ENCODE assay signal across 8 cellular contexts in the genomic region with DNA sequence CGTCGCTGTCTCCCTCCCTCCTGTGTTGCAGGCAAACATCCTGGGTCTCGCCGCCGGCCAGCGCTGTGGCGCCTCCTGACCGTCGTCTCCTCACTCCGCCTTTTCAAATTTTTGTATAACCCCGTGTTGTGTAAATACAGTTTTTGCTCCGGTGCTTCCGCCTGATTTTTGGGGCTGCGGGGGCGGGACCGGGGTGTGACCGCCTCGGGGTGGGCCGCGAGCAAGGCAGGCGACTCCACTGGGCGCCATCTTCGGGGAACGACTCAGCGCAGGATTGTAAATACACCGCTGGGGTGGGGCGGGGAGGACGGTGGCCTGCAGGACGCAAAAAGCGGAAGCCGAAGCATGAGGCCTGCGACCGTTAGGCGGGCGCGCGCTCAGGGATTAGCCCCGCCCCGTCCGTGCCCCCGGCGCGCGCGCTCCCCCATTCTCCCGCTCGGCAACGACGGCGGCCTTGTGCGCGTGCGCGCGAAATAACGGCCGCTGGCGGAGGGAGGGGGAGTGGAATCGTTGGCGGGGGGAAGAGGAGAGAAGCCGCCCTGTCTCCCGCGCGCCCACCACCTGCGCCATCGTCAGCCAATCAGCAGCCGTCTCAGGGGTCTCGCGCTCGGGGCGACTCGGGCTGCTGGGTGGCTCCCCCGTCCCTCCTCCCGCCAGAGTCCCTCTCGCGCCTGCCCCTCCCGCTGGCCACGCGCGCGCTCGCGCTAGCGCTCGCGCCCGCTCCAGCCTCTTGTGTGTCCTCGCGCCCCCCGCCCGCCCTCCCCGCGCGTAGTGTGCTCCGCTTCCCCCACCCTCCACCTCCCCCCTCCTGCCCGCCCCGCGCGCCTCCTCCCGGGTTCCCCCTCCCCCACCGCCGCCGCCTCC. TPM values are rescaled to one million over a fixed set of nuclear protein-coding genes. Genes with fewer than 3 reads are reported as not detected.
DNase-seq lines count a peak whose midpoint lies in the region; ATAC-seq and TF ChIP-seq lines count a peak whose summit lies in the region.

No MANE protein-coding gene starts in this region.

- DNase-seq in ACHN (peak; percentile 98), NCI-H2196 (lab: John Stamatoyannopoulos, UW; ENCODE audit: unreplicated experiment) (peak; percentile 99), WERI-Rb-1 (peak; percentile 98), breast epithelium (ENCODE audit: low spot score in 2 of 2) (peak; percentile 97 to 98)

- H3K36me3 ChIP-seq in WERI-Rb-1 (peaks cover 75% of the 10 kb centered on the region), breast epithelium (no peaks in the 10 kb centered on the region), skeletal muscle satellite cell (ENCODE audit: insufficient read depth, low read length) (peaks cover 41% of the 10 kb centered on the region)

- peak overlapping the region; percentile 89 for H3K9ac ChIP-seq in skeletal muscle satellite cell (ENCODE audit: low read depth, low read length)

- ATAC-seq in GM18868 (IDR thresholded peaks at IDR 0.05; ENCODE audit: unreplicated experiment), result peak; percentile 55
- peak; percentile 44 for ATAC-seq in HG03097 (IDR thresholded peaks at IDR 0.05; ENCODE audit: low FRiP score, unreplicated experiment)

- H3K27me3 ChIP-seq in WERI-Rb-1 (ENCODE audit: insufficient read depth, low read depth, severe bottlenecking), result no peaks in the 10 kb centered on the region
- H3K27me3 ChIP-seq in breast epithelium, result no peaks in the 10 kb centered on the region
- H3K27me3 ChIP-seq in skeletal muscle satellite cell (ENCODE audit: control insufficient read depth, insufficient read depth, low read length), result no peaks in the 10 kb centered on the region

- TF ChIP-seq CTCF in WERI-Rb-1 (IDR thresholded peaks at IDR 0.05; ENCODE audit: low read depth, low read length) (no peak), breast epithelium (IDR thresholded peaks at IDR 0.05) (peak in 2 of 3 donors; percentile 13 to 19)

- H3K4me2 ChIP-seq in skeletal muscle satellite cell (ENCODE audit: low read length), result peak overlapping the region; percentile 99

- H3K4me3 ChIP-seq in WERI-Rb-1 (ENCODE audit: low read depth, low read length), result peak overlapping the region; percentile 73
- H3K4me3 ChIP-seq in breast epithelium, result peak overlapping the region; percentile 83 to 84 (median 83)
- H3K4me3 ChIP-seq in iPS-18c (ENCODE audit: insufficient read depth, low read depth, low read length), result peak overlapping the region; percentile 73
- H3K4me3 ChIP-seq in skeletal muscle satellite cell (ENCODE audit: low read length), result peak overlapping the region; percentile 78

- H3K4me1 ChIP-seq in breast epithelium (peaks cover 6 to 27% of the 10 kb centered on the region in 2 donors), skeletal muscle satellite cell (ENCODE audit: control insufficient read depth, insufficient read depth, low read length) (peaks cover 39% of the 10 kb centered on the region)

- intact Hi-C loops in breast epithelium (cut with DNase I; ENCODE audit: low total_unique reads), result loop anchor here (10.0 kb wide), 1 partner anchor 59 kb away; a partner anchor contains a TSS

- in situ Hi-C loops in ACHN (cut with HindIII; ENCODE audit: low pct_ligation_motif_present, low pct_unique_long_range_greater_than_20kb, low sequenced_read_pairs), result no loop called here

- peak; percentile 93 for TF ChIP-seq POLR2A in breast epithelium (IDR thresholded peaks at IDR 0.05)

- H3K27ac ChIP-seq in WERI-Rb-1, result peak overlapping the region; percentile 94
- H3K27ac ChIP-seq in breast epithelium, result peak overlapping the region; percentile 98 to 99

- H3K9me3 ChIP-seq in WERI-Rb-1 (ENCODE audit: severe bottlenecking), result no peaks in the 10 kb centered on the region
- H3K9me3 ChIP-seq in breast epithelium, result no peaks in the 10 kb centered on the region
- H3K9me3 ChIP-seq in iPS-18c (ENCODE audit: control insufficient read depth, insufficient read depth, low read length), result no peaks in the 10 kb centered on the region
- no peaks in the 10 kb centered on the region for H3K9me3 ChIP-seq in skeletal muscle satellite cell (replicated peaks; ENCODE audit: low read length)

RNA-seq across cellular contexts. Expression of a gene that starts 0.9 kb away (rescaled TPM):
- 10 to 100 TPM; 49.3 to 61.9 (median 60.0) TPM for total RNA-seq in breast epithelium
- 167 and 206 TPM in 2 replicates for total RNA-seq in skeletal muscle satellite cell (2012; rRNA removed)

RNA-seq across cellular contexts. Expression of a gene that starts 6.5 kb away (rescaled TPM):
- 1 to 10 TPM; 2.9 to 3.9 (median 3.5) TPM for total RNA-seq in breast epithelium
- 0.25 and 2.0 TPM in 2 replicates for total RNA-seq in skeletal muscle satellite cell (2012; rRNA removed)

RNA-seq across cellular contexts. Expression of a gene that starts 10.5 kb away (rescaled TPM):
- 10 to 100 TPM; 26.6 to 40.5 (median 29.8) TPM for total RNA-seq in breast epithelium
- 18.6 and 19.8 TPM in 2 replicates for total RNA-seq in skeletal muscle satellite cell (2012; rRNA removed)

RNA-seq across cellular contexts. Expression of a gene that starts 14.8 kb away (rescaled TPM):
- 100 to 1,000 TPM in 1 of 3 donors, 10 to 100 TPM in 2; 78.1 to 132 (median 99.7) TPM for total RNA-seq in breast epithelium
- 301 and 302 TPM in 2 replicates for total RNA-seq in skeletal muscle satellite cell (2012; rRNA removed)

RNA-seq across cellular contexts. Expression of a gene that starts 14.9 kb away (rescaled TPM):
- total RNA-seq in breast epithelium, result 10 to 100 TPM; 16.3 to 50.2 (median 22.3) TPM
- total RNA-seq in skeletal muscle satellite cell (2012; rRNA removed), result 34.5 and 46.1 TPM in 2 replicates

Comparison
In these comparisons a context has a peak if more than half of its experiments do, and no peak if none do; other contexts are left out.
1. Peak in every context shown above with its lines: DNase-seq, ATAC-seq, H3K4me3 ChIP-seq and H3K27ac ChIP-seq.